In the genomic region with DNA sequence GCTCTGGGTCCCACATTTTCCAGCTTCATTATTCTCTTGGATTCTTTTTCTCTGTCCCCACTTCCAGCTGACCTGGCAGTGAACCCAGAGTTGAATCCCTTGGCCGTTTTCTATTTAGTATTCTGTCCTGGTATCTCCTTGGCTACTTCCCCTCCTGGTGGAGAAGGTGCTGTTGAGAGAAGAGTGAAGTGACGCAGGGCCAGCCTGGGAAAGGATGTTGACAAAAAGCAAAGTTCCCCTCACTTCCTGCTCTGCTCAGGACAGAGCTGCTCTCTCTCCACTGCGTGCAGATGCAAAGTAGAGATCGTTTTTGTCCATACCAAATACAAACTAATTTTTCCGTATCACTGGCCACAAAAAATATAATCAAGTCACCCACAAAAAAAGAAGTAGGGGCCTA, we compare ENCODE assay signal across 17 cellular contexts.
"Had no signal": no experiment of that assay in that cellular context is flagged by ENCODE, and none has a peak within 500 bp of the region (broad histone marks: within the 10 kb centered on the region; RNA-seq: fewer than 3 reads in every experiment).

No MANE protein-coding gene starts in this region.

- FAIRE-seq: kidney had no signal

- H3K36me3 ChIP-seq: thoracic aorta, upper lobe of left lung had no signal

- H3K27ac ChIP-seq: thoracic aorta, upper lobe of left lung had no signal

- H3K9me3 ChIP-seq: thoracic aorta, upper lobe of left lung had no signal

- H3K27me3 ChIP-seq: upper lobe of left lung had no signal

- ATAC-seq: activated CD4-positive, CD25-positive, alpha-beta regulatory T cell treated with anti-CD3 and anti-CD28 coated beads, Interleukin-2, amount 50 U/mL, for 24 hours; activated T-cell treated with anti-CD3 and anti-CD28 coated beads, Interleukin-2, amount 50 U/mL, for 4 hours; effector memory CD8-positive, alpha-beta T cell; left lobe of liver; sciatic nerve had no signal

- DNase-seq: activated CD4-positive, alpha-beta T cell treated with anti-CD3 and anti-CD28 coated beads, Interleukin-2, amount 50 U/mL, for 1 hour; activated CD8-positive, alpha-beta memory T cell treated with anti-CD3 and anti-CD28 coated beads, Interleukin-2, amount 50 U/mL, for 4 hours; activated naive CD4-positive, alpha-beta T cell treated with anti-CD3 and anti-CD28 coated beads, Interleukin-2, amount 10 ng/mL, durations not matched to agents 7 days and 5 days; activated T-cell treated with anti-CD3 and anti-CD28 coated beads, Interleukin-2, amount 50 U/mL, for 4 hours; aorta; effector memory CD8-positive, alpha-beta T cell; foreskin melanocyte; kidney; mammary epithelial cell; naive B cell; stimulated activated CD4-positive, alpha-beta T cell treated with anti-CD3 and anti-CD28 coated beads, Interleukin-4, amount 100 ng/mL, for 24 hours; upper lobe of left lung had no signal

- H3K4me3 ChIP-seq: smooth muscle cell, thoracic aorta, upper lobe of left lung had no signal

- H3K4me2 ChIP-seq: smooth muscle cell had no signal
